8 cellular contexts compared by ENCODE assay signal in genomic region chr3:170356596-170357175, GRCh38. TPM values are rescaled to one million over a fixed set of nuclear protein-coding genes. Genes with fewer than 3 reads are reported as not detected.
DNase-seq lines count a peak whose midpoint lies in the region; ATAC-seq and TF ChIP-seq lines count a peak whose summit lies in the region.

No MANE protein-coding gene starts in this region.

- peak in 2 of 5 donors; percentile 46 to 68 for DNase-seq in CD4-positive, alpha-beta memory T cell
- DNase-seq in PC-3 (peak; percentile 72), foreskin keratinocyte (peak in 1 of 2 donors; percentile 47), nucleus accumbens (lab: John Stamatoyannopoulos, UW) (peak in 47 of 56 donors; percentile 4 to 84 (median 67)), thoracic aorta (ENCODE audit: low spot score) (peak; percentile 41)
- DNase-seq in activated T-helper 9 cell treated with anti-CD3 and anti-CD28 coated beads, Interleukin-2, amount 50 U/mL, for 16 hours (ENCODE audit: low read depth), result peak; percentile 40

- no peaks in the 10 kb centered on the region for H3K27me3 Mint-ChIP-seq in CD4-positive, alpha-beta memory T cell

- H3K27ac Mint-ChIP-seq in CD4-positive, alpha-beta memory T cell, result peak overlapping the region; percentile 90 to 97 (median 91)

- H2AFZ ChIP-seq in PC-3 (ENCODE audit: low read length), result peak overlapping the region; percentile 84

- no peaks in the 10 kb centered on the region for H3K27me3 ChIP-seq in CD4-positive, alpha-beta memory T cell (ENCODE audit: insufficient read depth, low read length)
- H3K27me3 ChIP-seq in PC-3 (ENCODE audit: low read length) (no peaks in the 10 kb centered on the region), foreskin keratinocyte (no peaks in the 10 kb centered on the region), thoracic aorta (replicated peaks; ENCODE audit: insufficient read depth) (no peaks in the 10 kb centered on the region)

- peaks cover 9 to 15% of the 10 kb centered on the region in 2 donors for H3K36me3 Mint-ChIP-seq in CD4-positive, alpha-beta memory T cell

- intact Hi-C loops in CD4-positive, alpha-beta memory T cell (cut with micrococcal nuclease), result loop anchor here (1.0 to 5.0 kb wide), 8 partner anchors 56 to 592 kb away; partner anchors contain the start of genes EIF5A2, MYNN, PHC3 and PRKCI
- intact Hi-C loops in PC-3 (cut with micrococcal nuclease), result loop anchor here (1.0 kb wide), 2 partner anchors 26 to 46 kb away; no protein-coding TSS in a partner anchor

- peaks cover 28 to 69% (median 38%) of the 10 kb centered on the region in 4 donors for H3K4me1 Mint-ChIP-seq in CD4-positive, alpha-beta memory T cell

- H3K79me2 ChIP-seq in PC-3 (ENCODE audit: low read length), result peaks cover 41% of the 10 kb centered on the region

- peak overlapping the region; percentile 66 for H3K9ac ChIP-seq in PC-3 (ENCODE audit: low read length)

- no peaks in the 10 kb centered on the region for H3K36me3 ChIP-seq in CD4-positive, alpha-beta memory T cell (ENCODE audit: insufficient read depth, low read length)
- H3K36me3 ChIP-seq in PC-3 (ENCODE audit: low read depth, low read length) (peaks cover 7% of the 10 kb centered on the region), thoracic aorta (no peaks in the 10 kb centered on the region)

- H3K4me2 ChIP-seq in PC-3 (ENCODE audit: low read length), result peak overlapping the region; percentile 96

- POLR2A ChIA-PET in CD4-positive, alpha-beta memory T cell (lab: Charles Lee; ENCODE audit: partially characterized antibody), result interaction anchor here (0.7 to 3.0 kb wide), 25 partner anchors 9 to 1777 kb away, joined by 3 to 31 read pairs (median 5); partner anchors contain the start of genes CLDN11, EIF5A2, MYNN and PHC3
- POLR2A ChIA-PET in PC-3 (lab: Charles Lee; ENCODE audit: unreplicated experiment), result interaction anchor here (0.6 to 0.7 kb wide), 2 partner anchors 26 to 112 kb away, joined by 7 to 20 read pairs; no protein-coding TSS in a partner anchor

- H3F3A ChIP-seq in PC-3 (ENCODE audit: low read length, unreplicated experiment), result no peaks in the 10 kb centered on the region

- H3K9me2 ChIP-seq in PC-3 (replicated peaks; ENCODE audit: low read length), result no peaks in the 10 kb centered on the region

- H3K9me3 ChIP-seq in CD4-positive, alpha-beta memory T cell (ENCODE audit: control insufficient read depth in 1 of 2, low read length in 2 of 2), result no peaks in the 10 kb centered on the region
- H3K9me3 ChIP-seq in PC-3 (ENCODE audit: low read length) (no peaks in the 10 kb centered on the region), thoracic aorta (no peaks in the 10 kb centered on the region)

- no peak overlapping the region for H3K27ac ChIP-seq in CD4-positive, alpha-beta memory T cell (ENCODE audit: low read depth, low read length)
- H3K27ac ChIP-seq in PC-3 (ENCODE audit: low read length), result peak overlapping the region; percentile 65
- H3K27ac ChIP-seq in foreskin keratinocyte, result peak overlapping the region; percentile 86
- H3K27ac ChIP-seq in thoracic aorta, result peak overlapping the region; percentile 92 to 96

- TF ChIP-seq CTCF in PC-3 (conservative IDR thresholded peaks at IDR 0.05; ENCODE audit: low read depth, low read length) (no peak), foreskin keratinocyte (conservative IDR thresholded peaks at IDR 0.05) (no peak), thoracic aorta (IDR thresholded peaks at IDR 0.05) (peak; percentile 17)

- H3K4me1 ChIP-seq in CD4-positive, alpha-beta memory T cell (ENCODE audit: insufficient read depth, low read length), result peaks cover 32% of the 10 kb centered on the region
- H3K4me1 ChIP-seq in PC-3 (ENCODE audit: insufficient read depth, low read length) (peaks cover 36% of the 10 kb centered on the region), foreskin keratinocyte (peaks cover 4% of the 10 kb centered on the region), thoracic aorta (ENCODE audit: control insufficient read depth in 1 of 2, low read depth in 2 of 2) (peaks cover 33 to 37% of the 10 kb centered on the region in 2 donors)

- peak; percentile 62 for ATAC-seq in GM19324 (IDR thresholded peaks at IDR 0.05; ENCODE audit: low FRiP score, unreplicated experiment)
- ATAC-seq in HG03439 (IDR thresholded peaks at IDR 0.05; ENCODE audit: unreplicated experiment), result peak; percentile 43
- peak; percentile 54 for ATAC-seq in PC-3
- ATAC-seq in foreskin keratinocyte, result peak; percentile 26
- peak; percentile 42 for ATAC-seq in thoracic aorta (ENCODE audit: insufficient number of reproducible peaks, low FRiP score, low read depth)

- peaks cover 0 to 4% (median 0%) of the 10 kb centered on the region in 8 donors for H3K9me3 Mint-ChIP-seq in CD4-positive, alpha-beta memory T cell

- no peaks in the 10 kb centered on the region for H4K20me1 ChIP-seq in PC-3 (ENCODE audit: low read length)

- no TSS peak for BruUV-seq in PC-3 (replicated peaks; lab: Mats Ljungman, UMichigan)

- H3K4me3 Mint-ChIP-seq in CD4-positive, alpha-beta memory T cell, result peak overlapping the region; percentile 63 to 83 (median 76)

- CTCF ChIA-PET in CD4-positive, alpha-beta memory T cell (lab: Charles Lee; ENCODE audit: partially characterized antibody), result interaction anchor here (0.9 to 2.1 kb wide), 8 partner anchors 10 to 593 kb away, joined by 3 to 8 read pairs (median 3); no protein-coding TSS in a partner anchor
- CTCF ChIA-PET in PC-3 (lab: Charles Lee), result interaction anchor here (0.6 to 1.9 kb wide), 5 partner anchors 9 to 455 kb away, joined by 4 to 16 read pairs (median 7); no protein-coding TSS in a partner anchor

- peak overlapping the region in 1 of 2 donors; percentile 40 for H3K4me3 ChIP-seq in CD4-positive, alpha-beta memory T cell (ENCODE audit: low read length in 2 of 2)
- H3K4me3 ChIP-seq in PC-3 (ENCODE audit: low read length) (peak overlapping the region; percentile 72), thoracic aorta (peak overlapping the region; percentile 98)

RNA-seq across cellular contexts. Expression of gene SKIL, which starts 0.8 kb away (rescaled TPM):
- total RNA-seq in CD4-positive, alpha-beta memory T cell, result 10 to 100 TPM; 59.3 to 60.4 TPM
- polyA plus RNA-seq in CD4-positive, alpha-beta memory T cell, result 1 to 10 TPM; 2.5 to 4.4 TPM
- total RNA-seq in PC-3 (2014; rRNA removed) (15.6 and 35.0 TPM in 2 replicates), foreskin keratinocyte (23.1 and 30.1 TPM in 2 replicates), thoracic aorta (100 to 1,000 TPM in 1 of 2 donors, 10 to 100 TPM in 1; 60.1 to 104 TPM)
- polyA plus RNA-seq in foreskin keratinocyte, result 2.8 and 3.5 TPM in 2 replicates
